8 cellular contexts compared by ENCODE assay signal in the genomic region with DNA sequence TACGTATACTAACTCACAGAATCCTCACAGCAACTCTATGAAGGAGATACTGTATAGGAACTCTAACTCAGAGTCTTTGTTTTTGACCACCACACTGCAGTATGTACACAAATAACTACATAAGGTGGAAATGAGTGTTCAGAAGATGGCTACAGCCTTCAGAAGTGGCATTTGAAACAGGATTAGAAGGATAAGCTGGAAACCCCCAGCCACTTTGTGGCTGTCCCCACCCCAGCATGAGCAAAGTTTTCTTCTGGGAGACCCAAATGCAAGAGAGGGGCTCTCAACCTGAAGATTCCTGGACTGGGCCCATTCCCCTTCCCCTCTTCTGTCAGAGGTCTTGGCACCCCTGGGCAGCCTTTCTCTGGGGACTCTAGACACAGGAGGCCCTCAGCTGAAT. TPM values are rescaled to one million over a fixed set of nuclear protein-coding genes. Genes with fewer than 3 reads are reported as not detected.
DNase-seq lines count a peak whose midpoint lies in the region; ATAC-seq and TF ChIP-seq lines count a peak whose summit lies in the region.

No MANE protein-coding gene starts in this region.

- H3K9me3 Mint-ChIP-seq in Caco-2 (ENCODE audit: unreplicated experiment): no peaks in the 10 kb centered on the region
- no peaks in the 10 kb centered on the region for H3K9me3 Mint-ChIP-seq in endothelial cell (ENCODE audit: unreplicated experiment)

- WGBS in sigmoid colon, 2 donors: 81 to 93% methylated on average over 1 of the region's 1 CpG

- TF ChIP-seq CTCF in Caco-2 (IDR thresholded peaks at IDR 0.05; ENCODE audit: insufficient read depth in 1 of 2, low read depth in 1 of 2, low read length in 1 of 2, severe bottlenecking in 1 of 2, unreplicated experiment in 1 of 2) (no peak), endothelial cell (IDR thresholded peaks at IDR 0.05; ENCODE audit: unreplicated experiment) (no peak), sigmoid colon (IDR thresholded peaks at IDR 0.05) (no peak)

- H3K27ac ChIP-seq in SK-N-MC (peak overlapping the region; percentile 75), sigmoid colon (peak overlapping the region; percentile 99 to 100 (median 100))

- H3K9ac ChIP-seq in SK-N-MC (ENCODE audit: insufficient read length): no peak overlapping the region

- peaks cover 69% of the 10 kb centered on the region for H3K4me1 ChIP-seq in Caco-2
- peaks cover 0 to 90% (median 86%) of the 10 kb centered on the region in 4 donors for H3K4me1 ChIP-seq in sigmoid colon

- H3K27ac Mint-ChIP-seq in Caco-2 (ENCODE audit: unreplicated experiment) (peak overlapping the region; percentile 86), endothelial cell (ENCODE audit: unreplicated experiment) (no peak overlapping the region)

- BruUV-seq in Caco-2 (replicated peaks; lab: Mats Ljungman, UMichigan): no TSS peak

- POLR2A ChIA-PET in Caco-2 (lab: Charles Lee): no interaction called here

- peaks cover 53% of the 10 kb centered on the region for H3K4me1 Mint-ChIP-seq in Caco-2 (ENCODE audit: low read depth, unreplicated experiment)
- H3K4me1 Mint-ChIP-seq in endothelial cell (ENCODE audit: unreplicated experiment): peaks cover 67% of the 10 kb centered on the region

- DNase-seq in Caco-2: no peak
- DNase-seq in SK-N-MC (ENCODE audit: low read depth, low spot score): no peak
- DNase-seq in endothelial cell (ENCODE audit: low spot score): no peak
- DNase-seq in sigmoid colon: no peak
- DNase-seq in NCI-H187 (lab: John Stamatoyannopoulos, UW): no peak
- no peak for DNase-seq in EL

- no peak overlapping the region for H3K4me3 Mint-ChIP-seq in Caco-2 (ENCODE audit: unreplicated experiment)
- H3K4me3 Mint-ChIP-seq in endothelial cell (ENCODE audit: unreplicated experiment): peak overlapping the region; percentile 83

- H3K9me3 ChIP-seq in Caco-2: no peaks in the 10 kb centered on the region
- H3K9me3 ChIP-seq in SK-N-MC (ENCODE audit: low read depth, low read length): no peaks in the 10 kb centered on the region
- H3K9me3 ChIP-seq in sigmoid colon: no peaks in the 10 kb centered on the region

- CTCF ChIA-PET in Caco-2 (lab: Charles Lee): interaction anchor here (0.6 to 3.5 kb wide), 8 partner anchors 8 to 304 kb away, joined by 3 to 68 read pairs (median 12); no protein-coding TSS in a partner anchor

- H3K27me3 ChIP-seq in Caco-2 (replicated peaks; ENCODE audit: control insufficient read depth, insufficient read depth, low read length): no peaks in the 10 kb centered on the region
- no peaks in the 10 kb centered on the region for H3K27me3 ChIP-seq in sigmoid colon

- H3K36me3 Mint-ChIP-seq in Caco-2 (ENCODE audit: insufficient read depth, unreplicated experiment) (peaks cover 46% of the 10 kb centered on the region), endothelial cell (ENCODE audit: low read depth, unreplicated experiment) (peaks cover 17% of the 10 kb centered on the region)

- peaks cover 1% of the 10 kb centered on the region; the same call in 1 of the 2 replicates for H3K36me3 ChIP-seq in Caco-2 (ENCODE audit: control insufficient read depth, insufficient read depth, low read length)
- H3K36me3 ChIP-seq in SK-N-MC (ENCODE audit: insufficient read depth, low read length): no peaks in the 10 kb centered on the region
- no peaks in the 10 kb centered on the region for H3K36me3 ChIP-seq in sigmoid colon

- intact Hi-C loops in Caco-2 (cut with micrococcal nuclease; ENCODE audit: unreplicated experiment) (no loop called here), sigmoid colon (cut with DNase I) (no loop called here)

- H3K27me3 Mint-ChIP-seq in Caco-2 (ENCODE audit: insufficient read depth, unreplicated experiment): no peaks in the 10 kb centered on the region
- H3K27me3 Mint-ChIP-seq in endothelial cell (ENCODE audit: unreplicated experiment): peaks cover 31% of the 10 kb centered on the region

- no peak for ATAC-seq in HG03108 (IDR thresholded peaks at IDR 0.05; ENCODE audit: unreplicated experiment)
- no peak for ATAC-seq in GM18870 (IDR thresholded peaks at IDR 0.05; ENCODE audit: unreplicated experiment)

- no peak for TF ChIP-seq EP300 in sigmoid colon (IDR thresholded peaks at IDR 0.05)

- TF ChIP-seq POLR2A in sigmoid colon (IDR thresholded peaks at IDR 0.05): no peak

- H3K4me3 ChIP-seq in Caco-2 (ENCODE audit: low read depth, low read length) (no peak overlapping the region), SK-N-MC (peak overlapping the region; percentile 97; the same call in 1 of the 2 replicates), sigmoid colon (peak overlapping the region in 2 of 4 donors; percentile 90 to 94)

RNA-seq across cellular contexts. Expression of a gene that starts 43.2 kb away (rescaled TPM):
- 33.2 and 38.8 TPM in 2 replicates for total RNA-seq in Caco-2 (2022)
- 32.7 TPM for total RNA-seq in endothelial cell (ENCODE audit: unreplicated experiment)
- total RNA-seq in sigmoid colon: 10 to 100 TPM; 33.5 to 63.1 (median 37.3) TPM
- polyA plus RNA-seq in sigmoid colon: 10 to 100 TPM; 11.4 to 20.4 (median 16.9) TPM
